9 cellular contexts compared by ENCODE assay signal in the genomic region with DNA sequence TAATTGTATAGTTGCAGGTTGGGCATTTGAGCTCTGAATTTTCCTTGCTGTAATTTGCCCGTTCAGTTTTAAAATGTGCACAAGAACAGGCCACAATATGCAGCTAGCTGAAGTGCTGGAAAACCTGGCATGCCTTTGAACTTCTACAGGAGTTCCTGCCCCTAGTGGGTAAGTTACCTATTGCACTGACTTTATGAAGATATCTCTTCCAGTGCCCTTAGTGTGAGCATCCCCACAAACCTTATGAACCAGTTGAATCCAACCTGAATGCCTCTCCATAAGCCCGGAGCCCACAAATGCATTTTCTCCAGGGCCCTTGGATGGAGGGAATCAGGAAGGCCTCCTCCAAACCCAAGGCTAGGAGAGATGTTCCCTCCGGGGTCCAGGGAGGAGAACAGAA.
A peak's percentile ranks its signal among the peaks of the same experiment; 100 is the strongest.
DNase-seq lines count a peak whose midpoint lies in the region; ATAC-seq and TF ChIP-seq lines count a peak whose summit lies in the region.
"Had no signal": no experiment of that assay in that cellular context is flagged by ENCODE, and none has a peak within 500 bp of the region (broad histone marks: within the 10 kb centered on the region; RNA-seq: fewer than 3 reads in every experiment).

No MANE protein-coding gene starts in this region.

- peaks cover 13% of the 10 kb centered on the region for H3K4me1 ChIP-seq in DND-41 (ENCODE audit: insufficient read depth, low read length)

- H4K20me1 ChIP-seq in DND-41 (ENCODE audit: insufficient read depth, low read length): no peaks in the 10 kb centered on the region

- H3K4me3 ChIP-seq in DND-41 (ENCODE audit: low read depth in 1 of 2, low read length in 2 of 2) (no peak overlapping the region), WI38 (ENCODE audit: low read depth, low read length) (no peak overlapping the region)
- H3K4me3 ChIP-seq: SJSA1 had no signal

- no peak overlapping the region for H3K27ac ChIP-seq in DND-41 (ENCODE audit: low read length)
- H3K27ac ChIP-seq: SJSA1 had no signal

- H3K9me3 ChIP-seq in DND-41 (ENCODE audit: insufficient read depth, low read length, severe bottlenecking): no peaks in the 10 kb centered on the region
- H3K9me3 ChIP-seq: SJSA1 had no signal

- peak; percentile 59 for TF ChIP-seq CTCF in DND-41 (IDR thresholded peaks at IDR 0.05; ENCODE audit: borderline replicate concordance, extremely low read depth, low read length, poor library complexity, severe bottlenecking)
- peak; percentile 31 for TF ChIP-seq CTCF in WI38 (IDR thresholded peaks at IDR 0.05; ENCODE audit: low read depth, low read length)

- ATAC-seq in DND-41 (ENCODE audit: insufficient read depth, low read depth) (peak; percentile 69), HG03432 (IDR thresholded peaks at IDR 0.05; ENCODE audit: unreplicated experiment) (peak; percentile 36), HG02588 (IDR thresholded peaks at IDR 0.05; ENCODE audit: unreplicated experiment) (no peak), HG03565 (IDR thresholded peaks at IDR 0.05; ENCODE audit: unreplicated experiment) (no peak)

- H3K36me3 ChIP-seq in DND-41 (ENCODE audit: insufficient read depth, low read length): no peaks in the 10 kb centered on the region

- DNase-seq in DND-41 (no peak), left kidney (ENCODE audit: low read depth, low spot score) (peak; percentile 34), NCI-H526 treated with DMSO at 0.1 percent for 48 hours (lab: John Stamatoyannopoulos, UW) (no peak), NCI-H774 (lab: John Stamatoyannopoulos, UW) (no peak)

- H3K79me2 ChIP-seq in DND-41 (ENCODE audit: insufficient read depth, low read length): no peaks in the 10 kb centered on the region

- H2AFZ ChIP-seq in DND-41 (ENCODE audit: low read depth, low read length): no peak overlapping the region

- no peaks in the 10 kb centered on the region for H3K27me3 ChIP-seq in DND-41 (ENCODE audit: insufficient read depth, low read length, poor library complexity)
- H3K27me3 ChIP-seq: SJSA1 had no signal

- no peak overlapping the region for H3K4me2 ChIP-seq in DND-41 (ENCODE audit: insufficient read depth, low read length)

- H3K9ac ChIP-seq in DND-41 (ENCODE audit: low read depth, low read length): no peak overlapping the region

Comparison
In these comparisons a context has a peak if more than half of its experiments do, and no peak if none do; other contexts are left out.
1. ATAC-seq: peak in DND-41 (single experiment) and HG03432 (single experiment); none in HG02588 (single experiment) and HG03565 (single experiment).